16 cellular contexts compared by ENCODE assay signal in genomic region chr14:94536836-94537235, GRCh38. TPM values are rescaled to one million over a fixed set of nuclear protein-coding genes. Genes with fewer than 3 reads are reported as not detected.
A peak's percentile ranks its signal among the peaks of the same experiment; 100 is the strongest.
DNase-seq lines count a peak whose midpoint lies in the region; ATAC-seq, FAIRE-seq and TF ChIP-seq lines count a peak whose summit lies in the region.
"Had no signal": no experiment of that assay in that cellular context is flagged by ENCODE, and none has a peak within 500 bp of the region (broad histone marks: within the 10 kb centered on the region; RNA-seq: fewer than 3 reads in every experiment).

No MANE protein-coding gene starts in this region.

- POLR2A ChIA-PET in activated CD8-positive, alpha-beta T cell treated with anti-CD3 and anti-CD28 coated beads for 36 hours (lab: Charles Lee), result no interaction called here

- H3K9me1 ChIP-seq in keratinocyte (ENCODE audit: control insufficient read depth, extremely low read depth, insufficient read depth, low read length), result no peaks in the 10 kb centered on the region

- H3K36me3 Mint-ChIP-seq in activated CD8-positive, alpha-beta T cell treated with anti-CD3 and anti-CD28 coated beads for 36 hours (ENCODE audit: low read depth), result no peaks in the 10 kb centered on the region
- H3K36me3 Mint-ChIP-seq: CD4-positive, alpha-beta memory T cell had no signal

- H3K9ac ChIP-seq in DND-41 (ENCODE audit: low read depth, low read length), result no peak overlapping the region
- no peak overlapping the region for H3K9ac ChIP-seq in SU-DHL-6 (ENCODE audit: low read length)
- H3K9ac ChIP-seq in keratinocyte (ENCODE audit: control insufficient read depth, extremely low read depth, insufficient read depth, low read length), result no peak overlapping the region
- H3K9ac ChIP-seq: KMS-11 had no signal

- H3K4me3 ChIP-seq in DND-41 (ENCODE audit: low read depth in 1 of 2, low read length in 2 of 2), result no peak overlapping the region
- no peak overlapping the region for H3K4me3 ChIP-seq in Jurkat, Clone E6-1 (ENCODE audit: low read length)
- H3K4me3 ChIP-seq in SU-DHL-6 (ENCODE audit: insufficient read depth, low read length, poor library complexity, severe bottlenecking), result no peak overlapping the region
- no peak overlapping the region for H3K4me3 ChIP-seq in keratinocyte (ENCODE audit: control insufficient read depth in 2 of 3, extremely low read depth in 1 of 3, insufficient read depth in 2 of 3, low read depth in 1 of 3, low read length in 3 of 3)
- H3K4me3 ChIP-seq: ascending aorta had no signal

- peaks cover 5% of the 10 kb centered on the region for H3K27me3 Mint-ChIP-seq in activated CD8-positive, alpha-beta T cell treated with anti-CD3 and anti-CD28 coated beads for 36 hours

- no peak overlapping the region for H3K4me3 Mint-ChIP-seq in activated CD8-positive, alpha-beta T cell treated with anti-CD3 and anti-CD28 coated beads for 36 hours
- H3K4me3 Mint-ChIP-seq: CD4-positive, alpha-beta memory T cell had no signal

- H3K36me3 ChIP-seq in DND-41 (ENCODE audit: insufficient read depth, low read length), result no peaks in the 10 kb centered on the region
- H3K36me3 ChIP-seq in SU-DHL-6 (ENCODE audit: low read length), result no peaks in the 10 kb centered on the region
- H3K36me3 ChIP-seq in keratinocyte (ENCODE audit: control insufficient read depth in 2 of 2, extremely low read depth in 1 of 2, insufficient read depth in 2 of 2, low read length in 2 of 2), result no peaks in the 10 kb centered on the region
- H3K36me3 ChIP-seq: ascending aorta had no signal

- ATAC-seq in DND-41 (ENCODE audit: insufficient read depth, low read depth) (no peak), GM19023 (IDR thresholded peaks at IDR 0.05; ENCODE audit: unreplicated experiment) (no peak)
- ATAC-seq in activated CD8-positive, alpha-beta T cell treated with anti-CD3 and anti-CD28 coated beads for 36 hours, result no peak

- H3K4me1 Mint-ChIP-seq in activated CD8-positive, alpha-beta T cell treated with anti-CD3 and anti-CD28 coated beads for 36 hours (ENCODE audit: low read depth), result no peaks in the 10 kb centered on the region
- H3K4me1 Mint-ChIP-seq: CD4-positive, alpha-beta memory T cell had no signal

- DNase-seq in DND-41 (no peak), keratinocyte (ENCODE audit: low read depth, low spot score) (no peak), OCI-M2 (lab: John Stamatoyannopoulos, UW; ENCODE audit: unreplicated experiment) (no peak)
- DNase-seq in Jurkat, Clone E6-1 (ENCODE audit: low read depth, low spot score), result peak; percentile 14
- DNase-seq in activated CD8-positive, alpha-beta T cell treated with anti-CD3 and anti-CD28 coated beads for 36 hours, result no peak
- DNase-seq in central memory CD4-positive, alpha-beta T cell, result no peak
- DNase-seq: activated CD8-positive, alpha-beta memory T cell treated with anti-CD3 and anti-CD28 coated beads, Interleukin-2, amount 50 U/mL, for 48 hours; CD4-positive, alpha-beta memory T cell; NCI-H510A treated with DMSO at 0.1 percent for 48 hours had no signal

- H3K4me1 ChIP-seq in DND-41 (ENCODE audit: insufficient read depth, low read length) (no peaks in the 10 kb centered on the region), keratinocyte (ENCODE audit: control insufficient read depth, extremely low read depth, insufficient read depth, low read length) (peaks cover 1% of the 10 kb centered on the region)
- H3K4me1 ChIP-seq: ascending aorta had no signal

- H4K20me1 ChIP-seq in DND-41 (ENCODE audit: insufficient read depth, low read length) (no peaks in the 10 kb centered on the region), SU-DHL-6 (ENCODE audit: low read depth, low read length) (no peaks in the 10 kb centered on the region; the same call in 1 of the 2 replicates), keratinocyte (ENCODE audit: control insufficient read depth, extremely low read depth, insufficient read depth, low read length) (no peaks in the 10 kb centered on the region)

- H3K27ac ChIP-seq in DND-41 (ENCODE audit: low read length), result no peak overlapping the region
- H3K27ac ChIP-seq in SU-DHL-6 (ENCODE audit: low read depth, low read length), result no peak overlapping the region
- no peak overlapping the region for H3K27ac ChIP-seq in keratinocyte (ENCODE audit: control insufficient read depth, insufficient read depth, low read length)
- H3K27ac ChIP-seq: ascending aorta, KMS-11 had no signal

- dilution Hi-C loops in keratinocyte (cut with MboI; ENCODE audit: extremely low pct_ligation_motif_present, low sequenced_read_pairs), result no loop called here

- TF ChIP-seq CTCF in DND-41 (IDR thresholded peaks at IDR 0.05; ENCODE audit: borderline replicate concordance, extremely low read depth, low read length, poor library complexity, severe bottlenecking), result peak; percentile 5
- TF ChIP-seq CTCF in SU-DHL-6 (IDR thresholded peaks at IDR 0.05; ENCODE audit: insufficient read depth, low read length, poor library complexity, severe bottlenecking), result peak; percentile 36
- TF ChIP-seq CTCF in keratinocyte (optimal IDR thresholded peaks at IDR 0.05 in 1 of 3, IDR thresholded peaks at IDR 0.05 in 1 of 3, conservative IDR thresholded peaks at IDR 0.05 in 1 of 3; ENCODE audit: extremely low read depth in 1 of 3, insufficient read depth in 2 of 3, low read length in 3 of 3), result peak; percentile 24 to 42 (median 25)
- no peak for TF ChIP-seq CTCF in activated CD8-positive, alpha-beta T cell treated with anti-CD3 and anti-CD28 coated beads for 36 hours (IDR thresholded peaks at IDR 0.05)

- FAIRE-seq in keratinocyte (lab: Jason Lieb, UNC), result no peak
- FAIRE-seq: islet of Langerhans had no signal

- CTCF ChIA-PET in activated CD8-positive, alpha-beta T cell treated with anti-CD3 and anti-CD28 coated beads for 36 hours (lab: Charles Lee), result no interaction called here

- H3K9me2 ChIP-seq in SU-DHL-6 (replicated peaks; ENCODE audit: insufficient read depth, low read length), result no peaks in the 10 kb centered on the region

- no peak overlapping the region for H3K4me2 ChIP-seq in DND-41 (ENCODE audit: insufficient read depth, low read length)
- no peak overlapping the region for H3K4me2 ChIP-seq in SU-DHL-6 (ENCODE audit: low read depth, low read length, poor library complexity, severe bottlenecking)
- H3K4me2 ChIP-seq in keratinocyte (ENCODE audit: control insufficient read depth, extremely low read depth, insufficient read depth, low read depth, low read length), result no peak overlapping the region
- H3K4me2 ChIP-seq: KMS-11 had no signal

- H3K9me3 ChIP-seq in DND-41 (ENCODE audit: insufficient read depth, low read length, severe bottlenecking) (no peaks in the 10 kb centered on the region), SU-DHL-6 (ENCODE audit: insufficient read depth, low read length) (no peaks in the 10 kb centered on the region), keratinocyte (ENCODE audit: control insufficient read depth, low read depth, low read length) (no peaks in the 10 kb centered on the region)
- H3K9me3 ChIP-seq: ascending aorta had no signal

- H3K79me2 ChIP-seq in DND-41 (ENCODE audit: insufficient read depth, low read length) (no peaks in the 10 kb centered on the region), SU-DHL-6 (ENCODE audit: insufficient read depth, low read length) (no peaks in the 10 kb centered on the region), keratinocyte (ENCODE audit: control insufficient read depth, insufficient read depth, low read length) (no peaks in the 10 kb centered on the region)

- H3F3A ChIP-seq in SU-DHL-6 (ENCODE audit: insufficient read depth), result no peaks in the 10 kb centered on the region

- H2AFZ ChIP-seq in DND-41 (ENCODE audit: low read depth, low read length), result no peak overlapping the region
- peak overlapping the region; percentile 17 for H2AFZ ChIP-seq in SU-DHL-6 (ENCODE audit: low read depth, low read length, severe bottlenecking)
- no peak overlapping the region for H2AFZ ChIP-seq in keratinocyte (ENCODE audit: control insufficient read depth, low read length)

- intact Hi-C loops in activated CD8-positive, alpha-beta T cell treated with anti-CD3 and anti-CD28 coated beads for 36 hours (cut with micrococcal nuclease), result no loop called here

- H3K27ac Mint-ChIP-seq in activated CD8-positive, alpha-beta T cell treated with anti-CD3 and anti-CD28 coated beads for 36 hours, result no peak overlapping the region
- H3K27ac Mint-ChIP-seq: CD4-positive, alpha-beta memory T cell had no signal

- H3K9me3 Mint-ChIP-seq in activated CD8-positive, alpha-beta T cell treated with anti-CD3 and anti-CD28 coated beads for 36 hours, result no peaks in the 10 kb centered on the region

- H3K27me3 ChIP-seq in DND-41 (ENCODE audit: insufficient read depth, low read length, poor library complexity) (no peaks in the 10 kb centered on the region), SU-DHL-6 (ENCODE audit: low read length) (no peaks in the 10 kb centered on the region), keratinocyte (ENCODE audit: control insufficient read depth, extremely low read depth, insufficient read depth, low read length) (no peaks in the 10 kb centered on the region)
- H3K27me3 ChIP-seq: ascending aorta had no signal

RNA-seq across cellular contexts. Expression of gene SERPINA4, which starts 24.4 kb away (rescaled TPM):
- not detected for polyA plus RNA-seq in Jurkat, Clone E6-1 (2012; ENCODE audit: insufficient read depth, insufficient read length)
- not detected in 3 replicates for polyA plus RNA-seq in keratinocyte
- not detected for polyA plus RNA-seq in keratinocyte (2011; ENCODE audit: low read depth)
- not detected in 2 replicates for polyA plus RNA-seq in keratinocyte (2011; cell fraction: cytosol; rRNA removed)
- not detected in 2 replicates for polyA plus RNA-seq in keratinocyte (2011; cell fraction: nucleus; rRNA removed)
- not detected in 2 replicates for polyA plus RNA-seq in keratinocyte (2012; ENCODE audit: low replicate concordance)
- polyA minus RNA-seq in keratinocyte, result not detected in 3 replicates
- polyA minus RNA-seq in keratinocyte (2011; cell fraction: cytosol; rRNA and poly(A)+ RNA removed), result not detected
- polyA minus RNA-seq in keratinocyte (2011; cell fraction: nucleus; rRNA and poly(A)+ RNA removed), result not detected in 2 replicates
- not detected for total RNA-seq in activated CD8-positive, alpha-beta T cell treated with anti-CD3 and anti-CD28 coated beads for 36 hours
- total RNA-seq: ascending aorta; CD4-positive, alpha-beta memory T cell; T-helper 2 cell treated with Interferon-gamma antibody and Interleukin-4, amounts not matched to agents 100 ng/mL and 5 ng/mL, for 36 hours had no signal
- polyA plus RNA-seq: CD4-positive, alpha-beta memory T cell; esophagus had no signal

RNA-seq across cellular contexts. Expression of gene SERPINA12, which starts 27.6 kb away (rescaled TPM):
- not detected for polyA plus RNA-seq in Jurkat, Clone E6-1 (2012; ENCODE audit: insufficient read depth, insufficient read length)
- polyA plus RNA-seq in keratinocyte, result 0.04 to 0.26 TPM (median 0.07 TPM) in 3 replicates
- polyA plus RNA-seq in keratinocyte (2011; ENCODE audit: low read depth), result 42.7 TPM
- polyA plus RNA-seq in keratinocyte (2011; cell fraction: cytosol; rRNA removed), result not detected in 2 replicates
- polyA plus RNA-seq in keratinocyte (2011; cell fraction: nucleus; rRNA removed), result 0.15 TPM in 1 of 2 replicates, not detected in the other
- polyA plus RNA-seq in keratinocyte (2012; ENCODE audit: low replicate concordance), result 0.09 and 83.2 TPM in 2 replicates
- polyA minus RNA-seq in keratinocyte, result not detected in 3 replicates
- not detected for polyA minus RNA-seq in keratinocyte (2011; cell fraction: cytosol; rRNA and poly(A)+ RNA removed)
- 0.63 TPM in 1 of 2 replicates, not detected in the other for polyA minus RNA-seq in keratinocyte (2011; cell fraction: nucleus; rRNA and poly(A)+ RNA removed)
- total RNA-seq in activated CD8-positive, alpha-beta T cell treated with anti-CD3 and anti-CD28 coated beads for 36 hours, result not detected
- total RNA-seq: ascending aorta; CD4-positive, alpha-beta memory T cell; T-helper 2 cell treated with Interferon-gamma antibody and Interleukin-4, amounts not matched to agents 100 ng/mL and 5 ng/mL, for 36 hours had no signal
- polyA plus RNA-seq: CD4-positive, alpha-beta memory T cell; esophagus had no signal

RNA-seq across cellular contexts. Expression of gene SERPINA5, which starts 44.4 kb away (rescaled TPM):
- polyA plus RNA-seq in Jurkat, Clone E6-1 (2012; ENCODE audit: insufficient read depth, insufficient read length), result not detected
- polyA plus RNA-seq in keratinocyte, result not detected in 3 replicates
- not detected for polyA plus RNA-seq in keratinocyte (2011; ENCODE audit: low read depth)
- not detected in 2 replicates for polyA plus RNA-seq in keratinocyte (2011; cell fraction: cytosol; rRNA removed)
- polyA plus RNA-seq in keratinocyte (2011; cell fraction: nucleus; rRNA removed), result not detected in 2 replicates
- polyA plus RNA-seq in keratinocyte (2012; ENCODE audit: low replicate concordance), result not detected in 2 replicates
- not detected in 3 replicates for polyA minus RNA-seq in keratinocyte
- polyA minus RNA-seq in keratinocyte (2011; cell fraction: cytosol; rRNA and poly(A)+ RNA removed), result not detected
- polyA minus RNA-seq in keratinocyte (2011; cell fraction: nucleus; rRNA and poly(A)+ RNA removed), result not detected in 2 replicates
- total RNA-seq in activated CD8-positive, alpha-beta T cell treated with anti-CD3 and anti-CD28 coated beads for 36 hours, result not detected
- total RNA-seq: CD4-positive, alpha-beta memory T cell; T-helper 2 cell treated with Interferon-gamma antibody and Interleukin-4, amounts not matched to agents 100 ng/mL and 5 ng/mL, for 36 hours had no signal
- polyA plus RNA-seq: CD4-positive, alpha-beta memory T cell had no signal
